Comparison of ENCODE assay signal across 1 cellular context in genomic region chr1:63807063-63807462, GRCh38.
TF ChIP-seq lines count a peak whose summit lies in the region.

No MANE protein-coding gene starts in this region.

TF ChIP-seq in H1, 55 proteins besides CTCF, POLR2A, EP300 and RAD21:
- no peak for TF ChIP-seq JUND (IDR thresholded peaks at IDR 0.05; ENCODE audit: low read length)
- TF ChIP-seq TBP (IDR thresholded peaks at IDR 0.05; ENCODE audit: low read depth, low read length), result no peak
- no peak for TF ChIP-seq HDAC2 (IDR thresholded peaks at IDR 0.05; ENCODE audit: borderline replicate concordance in 1 of 2, low read depth in 2 of 2, low read length in 2 of 2)
- TF ChIP-seq GABPA (IDR thresholded peaks at IDR 0.05; ENCODE audit: borderline replicate concordance, insufficient read depth, low read length), result no peak
- no peak for TF ChIP-seq POU5F1 (IDR thresholded peaks at IDR 0.05; ENCODE audit: low read depth, low read length)
- TF ChIP-seq SP2 (IDR thresholded peaks at IDR 0.05; ENCODE audit: low read length), result no peak
- no peak for TF ChIP-seq TAF1 (IDR thresholded peaks at IDR 0.05; ENCODE audit: low read depth, low read length)
- no peak for TF ChIP-seq ASH2L (IDR thresholded peaks at IDR 0.05; ENCODE audit: low read length)
- TF ChIP-seq SP4 (IDR thresholded peaks at IDR 0.05; ENCODE audit: low read length), result no peak
- TF ChIP-seq GTF2F1 (IDR thresholded peaks at IDR 0.05; ENCODE audit: borderline replicate concordance, low read depth, low read length), result no peak
- TF ChIP-seq SP1 (IDR thresholded peaks at IDR 0.05; ENCODE audit: low read depth, low read length), result no peak
- TF ChIP-seq CHD1 (IDR thresholded peaks at IDR 0.05; ENCODE audit: low read depth, low read length), result no peak
- no peak for TF ChIP-seq NRF1 (IDR thresholded peaks at IDR 0.05; ENCODE audit: low read depth, low read length)
- no peak for TF ChIP-seq ATF3 (IDR thresholded peaks at IDR 0.05; ENCODE audit: insufficient read depth, low read depth, low read length)
- TF ChIP-seq TEAD4 (IDR thresholded peaks at IDR 0.05; ENCODE audit: low read depth, low read length), result no peak
- TF ChIP-seq POLR2AphosphoS5 (IDR thresholded peaks at IDR 0.05; ENCODE audit: low read depth, low read length), result no peak
- no peak for TF ChIP-seq YY1 (IDR thresholded peaks at IDR 0.05; ENCODE audit: low read depth, low read length)
- no peak for TF ChIP-seq CBX8 (IDR thresholded peaks at IDR 0.05; ENCODE audit: borderline replicate concordance, low read depth, low read length)
TF ChIP-seq in H1: peak in this region for 0.
